ENCODE assay signal across 1 cellular context in genomic region chr1:19250629-19251304, GRCh38.
TF ChIP-seq lines count a peak whose summit lies in the region.

No MANE protein-coding gene starts in this region.

TF ChIP-seq in H1, 55 proteins besides CTCF, POLR2A, EP300 and RAD21:
- no peak for TF ChIP-seq BRCA1 (IDR thresholded peaks at IDR 0.05; ENCODE audit: low read depth, low read length)
- TF ChIP-seq BCL11A (IDR thresholded peaks at IDR 0.05; ENCODE audit: low read depth in 2 of 2, low read length in 2 of 2) = no peak
- no peak for TF ChIP-seq SUZ12 (IDR thresholded peaks at IDR 0.05; ENCODE audit: low read length)
- peak; percentile 90 for TF ChIP-seq SAP30 (IDR thresholded peaks at IDR 0.05; ENCODE audit: insufficient read depth, insufficient replicate concordance, low read length)
- TF ChIP-seq KDM1A (IDR thresholded peaks at IDR 0.05; ENCODE audit: borderline replicate concordance, low read length) = peak; percentile 64; the same call in 1 of the 2 replicates
- no peak for TF ChIP-seq SP1 (IDR thresholded peaks at IDR 0.05; ENCODE audit: low read depth, low read length)
- no peak for TF ChIP-seq MAX (IDR thresholded peaks at IDR 0.05)
- TF ChIP-seq ASH2L (IDR thresholded peaks at IDR 0.05; ENCODE audit: low read length) = no peak
- TF ChIP-seq SP4 (IDR thresholded peaks at IDR 0.05; ENCODE audit: low read length) = no peak; the same call in 1 of the 2 replicates
- TF ChIP-seq POLR2AphosphoS5 (IDR thresholded peaks at IDR 0.05; ENCODE audit: low read depth, low read length) = no peak
- TF ChIP-seq SRF (IDR thresholded peaks at IDR 0.05; ENCODE audit: low read depth, low read length) = no peak
- no peak for TF ChIP-seq HDAC2 (IDR thresholded peaks at IDR 0.05; ENCODE audit: borderline replicate concordance in 1 of 2, low read depth in 2 of 2, low read length in 2 of 2)
- TF ChIP-seq, protein P1, sequence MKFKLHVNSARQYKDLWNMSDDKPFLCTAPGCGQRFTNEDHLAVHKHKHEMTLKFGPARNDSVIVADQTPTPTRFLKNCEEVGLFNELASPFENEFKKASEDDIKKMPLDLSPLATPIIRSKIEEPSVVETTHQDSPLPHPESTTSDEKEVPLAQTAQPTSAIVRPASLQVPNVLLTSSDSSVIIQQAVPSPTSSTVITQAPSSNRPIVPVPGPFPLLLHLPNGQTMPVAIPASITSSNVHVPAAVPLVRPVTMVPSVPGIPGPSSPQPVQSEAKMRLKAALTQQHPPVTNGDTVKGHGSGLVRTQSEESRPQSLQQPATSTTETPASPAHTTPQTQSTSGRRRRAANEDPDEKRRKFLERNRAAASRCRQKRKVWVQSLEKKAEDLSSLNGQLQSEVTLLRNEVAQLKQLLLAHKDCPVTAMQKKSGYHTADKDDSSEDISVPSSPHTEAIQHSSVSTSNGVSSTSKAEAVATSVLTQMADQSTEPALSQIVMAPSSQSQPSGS (IDR thresholded peaks at IDR 0.05; ENCODE audit: low read length) = no peak
- TF ChIP-seq CBX8 (IDR thresholded peaks at IDR 0.05; ENCODE audit: borderline replicate concordance, low read depth, low read length) = no peak
- TF ChIP-seq TAF1 (IDR thresholded peaks at IDR 0.05; ENCODE audit: low read depth, low read length) = no peak
- TF ChIP-seq RXRA (IDR thresholded peaks at IDR 0.05; ENCODE audit: insufficient read depth, low read depth, low read length) = no peak
- TF ChIP-seq BACH1 (IDR thresholded peaks at IDR 0.05; ENCODE audit: low read length) = no peak
- TF ChIP-seq, protein P2, sequence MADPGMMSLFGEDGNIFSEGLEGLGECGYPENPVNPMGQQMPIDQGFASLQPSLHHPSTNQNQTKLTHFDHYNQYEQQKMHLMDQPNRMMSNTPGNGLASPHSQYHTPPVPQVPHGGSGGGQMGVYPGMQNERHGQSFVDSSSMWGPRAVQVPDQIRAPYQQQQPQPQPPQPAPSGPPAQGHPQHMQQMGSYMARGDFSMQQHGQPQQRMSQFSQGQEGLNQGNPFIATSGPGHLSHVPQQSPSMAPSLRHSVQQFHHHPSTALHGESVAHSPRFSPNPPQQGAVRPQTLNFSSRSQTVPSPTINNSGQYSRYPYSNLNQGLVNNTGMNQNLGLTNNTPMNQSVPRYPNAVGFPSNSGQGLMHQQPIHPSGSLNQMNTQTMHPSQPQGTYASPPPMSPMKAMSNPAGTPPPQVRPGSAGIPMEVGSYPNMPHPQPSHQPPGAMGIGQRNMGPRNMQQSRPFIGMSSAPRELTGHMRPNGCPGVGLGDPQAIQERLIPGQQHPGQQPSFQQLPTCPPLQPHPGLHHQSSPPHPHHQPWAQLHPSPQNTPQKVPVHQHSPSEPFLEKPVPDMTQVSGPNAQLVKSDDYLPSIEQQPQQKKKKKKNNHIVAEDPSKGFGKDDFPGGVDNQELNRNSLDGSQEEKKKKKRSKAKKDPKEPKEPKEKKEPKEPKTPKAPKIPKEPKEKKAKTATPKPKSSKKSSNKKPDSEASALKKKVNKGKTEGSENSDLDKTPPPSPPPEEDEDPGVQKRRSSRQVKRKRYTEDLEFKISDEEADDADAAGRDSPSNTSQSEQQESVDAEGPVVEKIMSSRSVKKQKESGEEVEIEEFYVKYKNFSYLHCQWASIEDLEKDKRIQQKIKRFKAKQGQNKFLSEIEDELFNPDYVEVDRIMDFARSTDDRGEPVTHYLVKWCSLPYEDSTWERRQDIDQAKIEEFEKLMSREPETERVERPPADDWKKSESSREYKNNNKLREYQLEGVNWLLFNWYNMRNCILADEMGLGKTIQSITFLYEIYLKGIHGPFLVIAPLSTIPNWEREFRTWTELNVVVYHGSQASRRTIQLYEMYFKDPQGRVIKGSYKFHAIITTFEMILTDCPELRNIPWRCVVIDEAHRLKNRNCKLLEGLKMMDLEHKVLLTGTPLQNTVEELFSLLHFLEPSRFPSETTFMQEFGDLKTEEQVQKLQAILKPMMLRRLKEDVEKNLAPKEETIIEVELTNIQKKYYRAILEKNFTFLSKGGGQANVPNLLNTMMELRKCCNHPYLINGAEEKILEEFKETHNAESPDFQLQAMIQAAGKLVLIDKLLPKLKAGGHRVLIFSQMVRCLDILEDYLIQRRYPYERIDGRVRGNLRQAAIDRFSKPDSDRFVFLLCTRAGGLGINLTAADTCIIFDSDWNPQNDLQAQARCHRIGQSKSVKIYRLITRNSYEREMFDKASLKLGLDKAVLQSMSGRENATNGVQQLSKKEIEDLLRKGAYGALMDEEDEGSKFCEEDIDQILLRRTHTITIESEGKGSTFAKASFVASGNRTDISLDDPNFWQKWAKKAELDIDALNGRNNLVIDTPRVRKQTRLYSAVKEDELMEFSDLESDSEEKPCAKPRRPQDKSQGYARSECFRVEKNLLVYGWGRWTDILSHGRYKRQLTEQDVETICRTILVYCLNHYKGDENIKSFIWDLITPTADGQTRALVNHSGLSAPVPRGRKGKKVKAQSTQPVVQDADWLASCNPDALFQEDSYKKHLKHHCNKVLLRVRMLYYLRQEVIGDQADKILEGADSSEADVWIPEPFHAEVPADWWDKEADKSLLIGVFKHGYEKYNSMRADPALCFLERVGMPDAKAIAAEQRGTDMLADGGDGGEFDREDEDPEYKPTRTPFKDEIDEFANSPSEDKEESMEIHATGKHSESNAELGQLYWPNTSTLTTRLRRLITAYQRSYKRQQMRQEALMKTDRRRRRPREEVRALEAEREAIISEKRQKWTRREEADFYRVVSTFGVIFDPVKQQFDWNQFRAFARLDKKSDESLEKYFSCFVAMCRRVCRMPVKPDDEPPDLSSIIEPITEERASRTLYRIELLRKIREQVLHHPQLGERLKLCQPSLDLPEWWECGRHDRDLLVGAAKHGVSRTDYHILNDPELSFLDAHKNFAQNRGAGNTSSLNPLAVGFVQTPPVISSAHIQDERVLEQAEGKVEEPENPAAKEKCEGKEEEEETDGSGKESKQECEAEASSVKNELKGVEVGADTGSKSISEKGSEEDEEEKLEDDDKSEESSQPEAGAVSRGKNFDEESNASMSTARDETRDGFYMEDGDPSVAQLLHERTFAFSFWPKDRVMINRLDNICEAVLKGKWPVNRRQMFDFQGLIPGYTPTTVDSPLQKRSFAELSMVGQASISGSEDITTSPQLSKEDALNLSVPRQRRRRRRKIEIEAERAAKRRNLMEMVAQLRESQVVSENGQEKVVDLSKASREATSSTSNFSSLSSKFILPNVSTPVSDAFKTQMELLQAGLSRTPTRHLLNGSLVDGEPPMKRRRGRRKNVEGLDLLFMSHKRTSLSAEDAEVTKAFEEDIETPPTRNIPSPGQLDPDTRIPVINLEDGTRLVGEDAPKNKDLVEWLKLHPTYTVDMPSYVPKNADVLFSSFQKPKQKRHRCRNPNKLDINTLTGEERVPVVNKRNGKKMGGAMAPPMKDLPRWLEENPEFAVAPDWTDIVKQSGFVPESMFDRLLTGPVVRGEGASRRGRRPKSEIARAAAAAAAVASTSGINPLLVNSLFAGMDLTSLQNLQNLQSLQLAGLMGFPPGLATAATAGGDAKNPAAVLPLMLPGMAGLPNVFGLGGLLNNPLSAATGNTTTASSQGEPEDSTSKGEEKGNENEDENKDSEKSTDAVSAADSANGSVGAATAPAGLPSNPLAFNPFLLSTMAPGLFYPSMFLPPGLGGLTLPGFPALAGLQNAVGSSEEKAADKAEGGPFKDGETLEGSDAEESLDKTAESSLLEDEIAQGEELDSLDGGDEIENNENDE (IDR thresholded peaks at IDR 0.05; ENCODE audit: insufficient replicate concordance, low read length) = no peak
TF ChIP-seq in H1: peak in this region for 2.
